9 cellular contexts compared by ENCODE assay signal in the genomic region with DNA sequence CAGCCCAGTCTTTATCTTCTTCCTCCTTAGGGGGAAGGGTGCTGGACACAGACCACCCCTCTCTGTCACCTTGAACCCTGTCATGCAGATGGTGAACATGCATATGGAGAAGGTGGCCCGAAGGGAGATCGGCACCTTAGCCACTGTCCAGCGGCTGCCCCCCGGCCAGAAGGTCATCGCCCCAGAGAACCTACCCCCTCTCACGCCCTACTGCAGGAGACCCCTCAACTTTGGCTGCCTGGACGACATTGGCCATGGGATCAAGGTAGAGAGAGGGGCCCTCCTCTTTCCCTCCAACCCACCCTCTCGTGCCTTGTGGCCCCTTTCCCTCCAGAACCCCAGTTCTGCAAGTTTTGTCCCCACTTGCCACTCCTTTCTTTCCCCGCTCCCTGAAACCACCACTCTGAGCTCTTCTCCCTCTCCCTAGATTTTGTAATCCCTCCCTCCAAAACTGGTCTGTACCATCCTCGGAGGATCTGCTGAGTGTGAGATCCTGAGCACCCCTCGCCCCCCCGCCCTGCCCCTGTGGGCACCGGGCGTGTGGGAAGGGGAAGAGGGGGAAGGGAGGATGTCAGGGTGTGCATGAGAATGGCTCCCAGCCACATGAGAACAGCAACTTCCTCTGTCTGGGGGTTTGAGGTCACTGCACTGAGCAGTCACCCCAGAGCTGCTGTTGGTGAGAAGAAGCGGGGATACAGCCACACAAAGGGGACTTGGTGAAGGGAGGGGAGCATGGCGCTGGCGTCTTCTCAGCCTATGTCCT. TPM values are rescaled to one million over a fixed set of nuclear protein-coding genes. Genes with fewer than 3 reads are reported as not detected.
DNase-seq lines count a peak whose midpoint lies in the region; ATAC-seq and TF ChIP-seq lines count a peak whose summit lies in the region.
"Had no signal": no experiment of that assay in that cellular context is flagged by ENCODE, and none has a peak within 500 bp of the region (broad histone marks: within the 10 kb centered on the region; RNA-seq: fewer than 3 reads in every experiment).

No MANE protein-coding gene starts in this region.

- no peak for TF ChIP-seq CTCF in activated CD8-positive, alpha-beta T cell treated with anti-CD3 and anti-CD28 coated beads for 36 hours (IDR thresholded peaks at IDR 0.05)

- H3K4me3 Mint-ChIP-seq in activated CD8-positive, alpha-beta T cell treated with anti-CD3 and anti-CD28 coated beads for 36 hours: peak overlapping the region; percentile 65

- H3K36me3 Mint-ChIP-seq in activated CD8-positive, alpha-beta T cell treated with anti-CD3 and anti-CD28 coated beads for 36 hours (ENCODE audit: low read depth): peaks cover 71% of the 10 kb centered on the region

- 42% methylated on average over 17 of the region's 17 CpGs for WGBS in thymus

- CTCF ChIA-PET in activated CD8-positive, alpha-beta T cell treated with anti-CD3 and anti-CD28 coated beads for 36 hours (lab: Charles Lee): interaction anchor here (0.9 to 1.9 kb wide), 4 partner anchors 10 to 73 kb away, joined by 3 to 8 read pairs (median 5); no protein-coding TSS in a partner anchor

- H3K27me3 Mint-ChIP-seq in activated CD8-positive, alpha-beta T cell treated with anti-CD3 and anti-CD28 coated beads for 36 hours: no peaks in the 10 kb centered on the region

- H3K4me1 Mint-ChIP-seq in activated CD8-positive, alpha-beta T cell treated with anti-CD3 and anti-CD28 coated beads for 36 hours (ENCODE audit: low read depth): peaks cover 76% of the 10 kb centered on the region

- intact Hi-C loops in activated CD8-positive, alpha-beta T cell treated with anti-CD3 and anti-CD28 coated beads for 36 hours (cut with micrococcal nuclease): no loop called here

- ATAC-seq in GM19025 (IDR thresholded peaks at IDR 0.05; ENCODE audit: low read depth, unreplicated experiment) (peak; percentile 53), HG03520 (IDR thresholded peaks at IDR 0.05; ENCODE audit: unreplicated experiment) (peak; percentile 40), GM18870 (IDR thresholded peaks at IDR 0.05; ENCODE audit: unreplicated experiment) (no peak)
- ATAC-seq in activated CD8-positive, alpha-beta T cell treated with anti-CD3 and anti-CD28 coated beads for 36 hours: peak; percentile 61

- peak overlapping the region; percentile 97 for H3K27ac Mint-ChIP-seq in activated CD8-positive, alpha-beta T cell treated with anti-CD3 and anti-CD28 coated beads for 36 hours

- peak; percentile 83 for DNase-seq in activated CD8-positive, alpha-beta T cell treated with anti-CD3 and anti-CD28 coated beads for 36 hours
- DNase-seq in iPS-NIHi11 (ENCODE audit: low spot score) (peak; percentile 36), NCI-H187 (lab: John Stamatoyannopoulos, UW) (no peak), NCI-H1930 (lab: John Stamatoyannopoulos, UW) (no peak)

- POLR2A ChIA-PET in activated CD8-positive, alpha-beta T cell treated with anti-CD3 and anti-CD28 coated beads for 36 hours (lab: Charles Lee): interaction anchor here (0.8 to 3.1 kb wide), 8 partner anchors 7 to 32 kb away, joined by 3 to 21 read pairs (median 8); a partner anchor contains a TSS

- no peaks in the 10 kb centered on the region for H3K36me3 ChIP-seq in thymus (ENCODE audit: control insufficient read depth, insufficient read depth)

- no peaks in the 10 kb centered on the region for H3K9me3 ChIP-seq in thymus (ENCODE audit: control insufficient read depth)

- no peaks in the 10 kb centered on the region for H3K9me3 Mint-ChIP-seq in activated CD8-positive, alpha-beta T cell treated with anti-CD3 and anti-CD28 coated beads for 36 hours

- peaks cover 24% of the 10 kb centered on the region for H3K4me1 ChIP-seq in thymus (ENCODE audit: control insufficient read depth, insufficient read depth, low read length)

- H3K27ac ChIP-seq in thymus (ENCODE audit: low read depth): peak overlapping the region; percentile 72

- peaks cover 2% of the 10 kb centered on the region for H3K27me3 ChIP-seq in thymus (ENCODE audit: control insufficient read depth, insufficient read depth)

- H3K4me3 ChIP-seq in thymus (ENCODE audit: low read length): no peak overlapping the region

RNA-seq across cellular contexts. Expression of a gene that starts 7.3 kb away (rescaled TPM):
- total RNA-seq in activated CD8-positive, alpha-beta T cell treated with anti-CD3 and anti-CD28 coated beads for 36 hours: 10 to 100 TPM; 39.3 to 45.1 TPM
- polyA plus RNA-seq in thymus: 12.6 TPM
- total RNA-seq: LHCN-M2 had no signal

RNA-seq across cellular contexts. Expression of a gene that starts 7.5 kb away (rescaled TPM):
- 10 to 100 TPM; 21.7 to 23.9 TPM for total RNA-seq in activated CD8-positive, alpha-beta T cell treated with anti-CD3 and anti-CD28 coated beads for 36 hours
- polyA plus RNA-seq in thymus: 10.8 TPM
- total RNA-seq: LHCN-M2 had no signal

RNA-seq across cellular contexts. Expression of a gene that starts 12.8 kb away (rescaled TPM):
- total RNA-seq in activated CD8-positive, alpha-beta T cell treated with anti-CD3 and anti-CD28 coated beads for 36 hours: not detected
- 0.50 TPM for polyA plus RNA-seq in thymus

Comparison
In these comparisons a context has a peak if more than half of its experiments do, and no peak if none do; other contexts are left out.
1. DNase-seq: peak in activated CD8-positive, alpha-beta T cell treated with anti-CD3 and anti-CD28 coated beads for 36 hours (single experiment) and iPS-NIHi11 (single experiment); none in NCI-H187 (0 of 2) and NCI-H1930 (0 of 2).